16 cellular contexts compared by ENCODE assay signal in the genomic region with DNA sequence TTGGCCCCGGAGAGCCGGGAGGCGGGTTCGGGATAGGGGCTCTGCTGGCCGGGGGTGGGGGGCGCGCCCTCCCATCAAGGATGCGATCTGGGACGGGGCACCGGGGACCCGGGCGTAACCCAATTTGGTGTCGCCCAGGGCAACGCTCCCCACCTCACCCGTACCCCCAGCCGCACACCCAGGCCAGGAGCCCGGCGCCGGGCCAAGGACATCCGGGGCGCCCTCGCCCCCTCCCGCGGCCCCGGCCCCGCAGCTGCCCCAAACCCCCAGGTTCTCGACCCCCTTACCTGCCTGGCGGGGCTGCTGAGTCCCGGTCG. TPM values are rescaled to one million over a fixed set of nuclear protein-coding genes. Genes with fewer than 3 reads are reported as not detected.
DNase-seq lines count a peak whose midpoint lies in the region; ATAC-seq and TF ChIP-seq lines count a peak whose summit lies in the region.
"Had no signal": no experiment of that assay in that cellular context is flagged by ENCODE, and none has a peak within 500 bp of the region (broad histone marks: within the 10 kb centered on the region; RNA-seq: fewer than 3 reads in every experiment).

No MANE protein-coding gene starts in this region.

- DNase-seq in endodermal cell = no peak
- peak in 1 of 5 donors; percentile 34 for DNase-seq in ovary
- DNase-seq in GDM1 (lab: John Stamatoyannopoulos, UW) = no peak
- DNase-seq in AG08395 (ENCODE audit: low spot score) = no peak
- DNase-seq: activated gamma-delta T cell, C1 segment of cervical spinal cord, NCI-H187 had no signal

- no peaks in the 10 kb centered on the region for H3K9me3 ChIP-seq in HUES48 (ENCODE audit: control insufficient read depth, insufficient read depth, low read length)
- H3K9me3 ChIP-seq in endodermal cell (ENCODE audit: control insufficient read depth, low read length) = no peaks in the 10 kb centered on the region
- H3K9me3 ChIP-seq in ovary = no peaks in the 10 kb centered on the region

- ATAC-seq in HG03354 (IDR thresholded peaks at IDR 0.05; ENCODE audit: poor library complexity, severe bottlenecking, unreplicated experiment) (no peak), GM21529 (IDR thresholded peaks at IDR 0.05; ENCODE audit: unreplicated experiment) (no peak)

- H3K4me3 ChIP-seq in ACC112 (ENCODE audit: low read depth, low read length) = peak overlapping the region; percentile 62
- H3K4me3 ChIP-seq in HUES48 (ENCODE audit: low read depth, low read length) = peak overlapping the region; percentile 60; the same call in 1 of the 2 replicates
- no peak overlapping the region for H3K4me3 ChIP-seq in endodermal cell (ENCODE audit: low read length)
- H3K4me3 ChIP-seq in ovary = peak overlapping the region; percentile 31

- H3K36me3 ChIP-seq in ACC112 (ENCODE audit: insufficient read depth, low read length) = no peaks in the 10 kb centered on the region
- no peaks in the 10 kb centered on the region for H3K36me3 ChIP-seq in HUES48 (ENCODE audit: control insufficient read depth, insufficient read depth, low read length)
- H3K36me3 ChIP-seq in endodermal cell (ENCODE audit: control insufficient read depth, insufficient read depth, low read length) = no peaks in the 10 kb centered on the region
- no peaks in the 10 kb centered on the region for H3K36me3 ChIP-seq in ovary

- H2AFZ ChIP-seq in ACC112 (ENCODE audit: low read length, unreplicated experiment) = no peak overlapping the region

- no peak overlapping the region for H3K27ac Mint-ChIP-seq in endodermal cell

- H3K4me3 Mint-ChIP-seq in endodermal cell = peak overlapping the region; percentile 50

- 11 to 58% methylated on average over 3 to 19 of the region's 30 CpGs for WGBS in endodermal cell (ENCODE audit: insufficient coverage in 1 of 2, insufficient read length in 1 of 2), 2 experiments
- WGBS in ovary, 3 donors = 0 to 2% (median 1%) methylated on average over 16 to 30 of the region's 30 CpGs

- TF ChIP-seq POLR2A in ovary (IDR thresholded peaks at IDR 0.05) = no peak

- peaks cover 4% of the 10 kb centered on the region for H3K79me2 ChIP-seq in ACC112 (ENCODE audit: control insufficient read depth, insufficient read depth, low read length, unreplicated experiment)

- no peak for TF ChIP-seq EP300 in ovary (IDR thresholded peaks at IDR 0.05)

- H3K4me1 ChIP-seq in ACC112 (ENCODE audit: control insufficient read depth, insufficient read depth, low read length, unreplicated experiment) = peaks cover 10% of the 10 kb centered on the region
- H3K4me1 ChIP-seq in HUES48 (ENCODE audit: control insufficient read depth, insufficient read depth, low read length) = no peaks in the 10 kb centered on the region; the same call in 1 of the 2 replicates
- H3K4me1 ChIP-seq in endodermal cell (ENCODE audit: control insufficient read depth, insufficient read depth, low read length) = no peaks in the 10 kb centered on the region
- peaks cover 12% of the 10 kb centered on the region for H3K4me1 ChIP-seq in ovary (ENCODE audit: insufficient read depth)

- peaks cover 7% of the 10 kb centered on the region for H3K4me1 Mint-ChIP-seq in endodermal cell

- H3K27ac ChIP-seq in ACC112 (ENCODE audit: low read depth, low read length) (no peak overlapping the region), HUES48 (ENCODE audit: low read depth, low read length) (no peak overlapping the region), endodermal cell (ENCODE audit: low read depth, low read length) (no peak overlapping the region), ovary (peak overlapping the region in 1 of 2 donors; percentile 38)

- intact Hi-C loops in ovary (cut with DNase I) = no loop called here

- no peak for TF ChIP-seq CTCF in endodermal cell (conservative IDR thresholded peaks at IDR 0.05)
- TF ChIP-seq CTCF in ovary (IDR thresholded peaks at IDR 0.05) = no peak

- H3K27me3 Mint-ChIP-seq in endodermal cell (ENCODE audit: insufficient read depth) = peaks cover 84% of the 10 kb centered on the region

- H3K27me3 ChIP-seq in ACC112 (ENCODE audit: insufficient read depth, low read length) (no peaks in the 10 kb centered on the region), HUES48 (ENCODE audit: control insufficient read depth, insufficient read depth, low read length) (peaks cover 52% of the 10 kb centered on the region), endodermal cell (ENCODE audit: control insufficient read depth, insufficient read depth, low read length, poor library complexity, severe bottlenecking) (peaks cover 18% of the 10 kb centered on the region), ovary (no peaks in the 10 kb centered on the region)

- H3K9ac ChIP-seq in HUES48 (ENCODE audit: low read depth, low read length) (no peak overlapping the region), endodermal cell (ENCODE audit: extremely low read depth, low read length, poor library complexity, severe bottlenecking) (no peak overlapping the region)

- H3K36me3 Mint-ChIP-seq in endodermal cell (ENCODE audit: low read depth) = no peaks in the 10 kb centered on the region

- no peaks in the 10 kb centered on the region for H3K9me3 Mint-ChIP-seq in endodermal cell

RNA-seq across cellular contexts. Expression of gene SHANK1, which starts 0.5 kb away (rescaled TPM):
- 1 to 10 TPM; 1.6 to 1.9 TPM for total RNA-seq in endodermal cell
- polyA plus RNA-seq in endodermal cell (2013, experiment 1 of 2) = 11.3 TPM
- polyA plus RNA-seq in endodermal cell (2013, experiment 2 of 2) = 9.8 TPM
- total RNA-seq in ovary = 10 to 100 TPM in 1 of 7 donors, 1 to 10 TPM in 5, under 1 TPM in 1; 0.72 to 11.1 (median 4.0) TPM
- 1 to 10 TPM in 1 of 2 donors, under 1 TPM in 1; 0.20 to 1.1 TPM for polyA plus RNA-seq in ovary
- total RNA-seq: T-helper 1 cell treated with Interleukin-12 subunit alpha and Interleukin-12 subunit beta and Interleukin-4 antibody, amounts not matched to agents 30 ng/mL and 1 ng/mL, for 36 hours had no signal

RNA-seq across cellular contexts. Expression of gene CLEC11A, which starts 4.1 kb away (rescaled TPM):
- total RNA-seq in endodermal cell (1 to 10 TPM; 4.0 to 6.2 TPM), ovary (100 to 1,000 TPM in 1 of 7 donors, 10 to 100 TPM in 6; 17.3 to 120 (median 33.8) TPM)
- polyA plus RNA-seq in endodermal cell (2013, experiment 1 of 2) = 5.2 TPM
- 4.8 TPM for polyA plus RNA-seq in endodermal cell (2013, experiment 2 of 2)
- 10 to 100 TPM in 1 of 2 donors, 1 to 10 TPM in 1; 3.8 to 27.9 TPM for polyA plus RNA-seq in ovary

RNA-seq across cellular contexts. Expression of gene GPR32, which starts 51.2 kb away (rescaled TPM):
- total RNA-seq in endodermal cell (not detected), ovary (not detected)
- polyA plus RNA-seq in endodermal cell (2013, experiment 1 of 2) = not detected
- polyA plus RNA-seq in endodermal cell (2013, experiment 2 of 2) = not detected
- polyA plus RNA-seq in ovary = not detected
- total RNA-seq: cerebellum; HT1080; lower leg skin; T-helper 1 cell treated with Interleukin-12 subunit alpha and Interleukin-12 subunit beta and Interleukin-4 antibody, amounts not matched to agents 30 ng/mL and 1 ng/mL, for 36 hours; temporal lobe had no signal
